In genomic region chr7:140015471-140015970, GRCh38 we compare ENCODE assay signal across 32 cellular contexts.
"Had no signal": no experiment of that assay in that cellular context is flagged by ENCODE, and none has a peak within 500 bp of the region (broad histone marks: within the 10 kb centered on the region; RNA-seq: fewer than 3 reads in every experiment).

No MANE protein-coding gene starts in this region.

- H3K4me1 Mint-ChIP-seq: activated B cell treated with CpG ODN at 0.5 μM for 24 hours; activated naive CD4-positive, alpha-beta T cell treated with anti-CD3 and anti-CD28 coated beads, Interleukin-2, amount 10 ng/mL, durations not matched to agents 7 days and 5 days had no signal

- H3K4me3 Mint-ChIP-seq: activated B cell treated with CpG ODN at 0.5 μM for 24 hours; activated CD8-positive, alpha-beta T cell treated with anti-CD3 and anti-CD28 coated beads for 36 hours; activated naive CD4-positive, alpha-beta T cell treated with anti-CD3 and anti-CD28 coated beads, Interleukin-2, amount 10 ng/mL, durations not matched to agents 7 days and 5 days; activated T-cell treated with anti-CD3 and anti-CD28 coated beads, Interleukin-2, amount 50 U/mL, for 4 hours; activated T-helper 17 cell treated with anti-CD3 and anti-CD28 coated beads, Interleukin-2, amount 50 U/mL, for 72 hours; effector memory CD8-positive, alpha-beta T cell; T-helper 17 cell; T-helper 2 cell treated with Interferon-gamma antibody and Interleukin-4, amounts not matched to agents 5 μg/mL and 100 μg/mL, for 36 hours had no signal

- DNase-seq: activated B cell treated with CpG ODN at 0.5 μM for 24 hours; activated CD4-positive, alpha-beta T cell treated with anti-CD3 and anti-CD28 coated beads for 48 hours; activated CD4-positive, alpha-beta T cell treated with anti-CD3 and anti-CD28 coated beads, Interleukin-2, amount 50 U/mL, for 1 hour; activated CD4-positive, alpha-beta T cell treated with anti-CD3 and anti-CD28 coated beads, Interleukin-2, amount 50 U/mL, for 48 hours; activated CD8-positive, alpha-beta memory T cell treated with anti-CD3 and anti-CD28 coated beads for 24 hours; activated CD8-positive, alpha-beta T cell treated with anti-CD3 and anti-CD28 coated beads for 36 hours; activated gamma-delta T cell; activated naive CD4-positive, alpha-beta T cell; activated naive CD4-positive, alpha-beta T cell treated with anti-CD3 and anti-CD28 coated beads, Interleukin-2, amount 10 ng/mL, durations not matched to agents 7 days and 5 days; activated T-cell treated with anti-CD3 and anti-CD28 coated beads, Interleukin-2, amount 50 U/mL, for 4 hours; adrenal gland; amygdala; aorta; body of pancreas; caudate nucleus; cortex of kidney; dermis blood vessel endothelial cell; effector CD4-positive, alpha-beta T cell; effector memory CD8-positive, alpha-beta T cell; erythroblast; foreskin keratinocyte; gastrocnemius medialis; glutamatergic neuron; T-helper 1 cell; T-helper 17 cell; T1000; WERI-Rb-1 had no signal

- H3K27ac ChIP-seq: adrenal gland, body of pancreas, esophagus muscularis mucosa, foreskin keratinocyte, gastrocnemius medialis, WERI-Rb-1 had no signal

- H3K36me3 Mint-ChIP-seq: activated naive CD4-positive, alpha-beta T cell treated with anti-CD3 and anti-CD28 coated beads, Interleukin-2, amount 10 ng/mL, durations not matched to agents 7 days and 5 days; activated naive CD4-positive, alpha-beta T cell treated with anti-CD3 and anti-CD28 coated beads, Interleukin-2, amount 50 U/mL, for 72 hours had no signal

- H3K4me3 ChIP-seq: adrenal gland, body of pancreas, esophagus muscularis mucosa, gastrocnemius medialis had no signal

- H3K27me3 Mint-ChIP-seq: activated B cell treated with CpG ODN at 0.5 μM for 24 hours; activated CD8-positive, alpha-beta T cell treated with anti-CD3 and anti-CD28 coated beads for 36 hours; activated T-helper 17 cell treated with anti-CD3 and anti-CD28 coated beads, Interleukin-2, amount 50 U/mL, for 72 hours; T-helper 17 cell had no signal

- H3K9me3 ChIP-seq: adrenal gland, body of pancreas, esophagus muscularis mucosa, gastrocnemius medialis had no signal

- H3K36me3 ChIP-seq: adrenal gland, gastrocnemius medialis, WERI-Rb-1 had no signal

- H3K9me3 Mint-ChIP-seq: activated B cell treated with CpG ODN at 0.5 μM for 24 hours; activated CD8-positive, alpha-beta T cell treated with anti-CD3 and anti-CD28 coated beads for 36 hours; activated naive CD4-positive, alpha-beta T cell treated with anti-CD3 and anti-CD28 coated beads, Interleukin-2, amount 10 ng/mL, durations not matched to agents 7 days and 5 days; activated naive CD4-positive, alpha-beta T cell treated with anti-CD3 and anti-CD28 coated beads, Interleukin-2, amount 50 U/mL, for 72 hours; activated T-cell treated with anti-CD3 and anti-CD28 coated beads, Interleukin-2, amount 50 U/mL, for 4 hours; activated T-helper 17 cell treated with anti-CD3 and anti-CD28 coated beads, Interleukin-2, amount 50 U/mL, for 72 hours; effector memory CD8-positive, alpha-beta T cell; T-helper 2 cell treated with Interferon-gamma antibody and Interleukin-4, amounts not matched to agents 5 μg/mL and 100 μg/mL, for 36 hours had no signal

- H3K27ac Mint-ChIP-seq: activated B cell treated with CpG ODN at 0.5 μM for 24 hours; activated CD8-positive, alpha-beta T cell treated with anti-CD3 and anti-CD28 coated beads for 36 hours; activated naive CD4-positive, alpha-beta T cell treated with anti-CD3 and anti-CD28 coated beads, Interleukin-2, amount 10 ng/mL, durations not matched to agents 7 days and 5 days; activated naive CD4-positive, alpha-beta T cell treated with anti-CD3 and anti-CD28 coated beads, Interleukin-2, amount 50 U/mL, for 72 hours; activated T-helper 17 cell treated with anti-CD3 and anti-CD28 coated beads, Interleukin-2, amount 50 U/mL, for 72 hours; T-helper 2 cell treated with Interferon-gamma antibody and Interleukin-4, amounts not matched to agents 5 μg/mL and 100 μg/mL, for 36 hours had no signal

- ATAC-seq: activated CD4-positive, CD25-positive, alpha-beta regulatory T cell treated with anti-CD3 and anti-CD28 coated beads, Interleukin-2, amount 50 U/mL, for 24 hours; activated CD8-positive, alpha-beta T cell treated with anti-CD3 and anti-CD28 coated beads for 36 hours; activated naive CD4-positive, alpha-beta T cell treated with anti-CD3 and anti-CD28 coated beads, Interleukin-2, amount 50 U/mL, for 72 hours; activated T-cell treated with anti-CD3 and anti-CD28 coated beads, Interleukin-2, amount 50 U/mL, for 4 hours; activated T-helper 17 cell treated with anti-CD3 and anti-CD28 coated beads, Interleukin-2, amount 50 U/mL, for 72 hours; body of pancreas; effector memory CD8-positive, alpha-beta T cell; foreskin keratinocyte; gastrocnemius medialis; T-helper 17 cell had no signal

- H3K4me1 ChIP-seq: adrenal gland, esophagus muscularis mucosa, foreskin keratinocyte, gastrocnemius medialis had no signal

- H3K27me3 ChIP-seq: adrenal gland, body of pancreas, gastrocnemius medialis had no signal
